ENCODE assay signal across 22 cellular contexts in the genomic region with DNA sequence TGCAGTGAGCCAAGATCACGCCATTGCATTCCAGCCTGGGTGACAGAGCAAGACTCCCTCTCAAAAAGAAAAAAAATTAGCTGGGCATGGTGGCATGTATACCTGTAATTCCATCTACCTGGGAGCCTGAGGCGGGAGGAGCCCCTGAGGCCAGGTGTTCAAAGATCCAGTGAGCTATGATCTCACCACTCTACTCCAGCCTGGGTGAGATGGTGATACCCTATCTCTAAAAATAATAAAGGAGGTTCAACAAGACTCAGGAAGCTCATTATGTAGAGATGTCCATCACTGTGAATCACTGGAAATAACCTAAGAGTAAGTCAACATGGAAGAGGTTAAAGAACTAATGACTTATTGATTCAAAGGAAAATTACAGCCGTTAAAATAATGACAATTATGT.
"Had no signal": no experiment of that assay in that cellular context is flagged by ENCODE, and none has a peak within 500 bp of the region (broad histone marks: within the 10 kb centered on the region; RNA-seq: fewer than 3 reads in every experiment).

No MANE protein-coding gene starts in this region.

- H3K4me1 Mint-ChIP-seq: stimulated activated naive CD8-positive, alpha-beta T cell treated with anti-CD3 and anti-CD28 coated beads, Interleukin-15, amount 100 ng/mL, for 72 hours had no signal

- H3K9me3 Mint-ChIP-seq: endodermal cell; natural killer cell treated with Interleukin-12 subunit alpha and Interleukin-12 subunit beta and Interleukin-15 and Interleukin-18, amount 100 ng/mL, for 72 hours; neural progenitor cell had no signal

- H3K4me3 ChIP-seq: colonic mucosa, heart right ventricle, left ventricle myocardium inferior, lower lobe of right lung, neural progenitor cell, ovary, right atrium auricular region, sigmoid colon, skin epidermis, testis, tibial nerve had no signal

- H3K27ac Mint-ChIP-seq: endodermal cell; natural killer cell treated with Interleukin-12 subunit alpha and Interleukin-12 subunit beta and Interleukin-15 and Interleukin-18, amount 100 ng/mL, for 72 hours; neural progenitor cell; stimulated activated naive B cell treated with anti-CD40 and anti-IgM and Interleukin-4, amounts not matched to agents 10 μg/mL and 1 μg/mL and 100 μg/mL, for 72 hours; stimulated activated naive CD8-positive, alpha-beta T cell treated with anti-CD3 and anti-CD28 coated beads, Interleukin-15, amount 100 ng/mL, for 72 hours had no signal

- H3K36me3 Mint-ChIP-seq: natural killer cell treated with Interleukin-12 subunit alpha and Interleukin-12 subunit beta and Interleukin-15 and Interleukin-18, amount 100 ng/mL, for 72 hours; neural progenitor cell; stimulated activated naive B cell treated with anti-CD40 and anti-IgM and Interleukin-4, amounts not matched to agents 10 μg/mL and 1 μg/mL and 100 μg/mL, for 72 hours had no signal

- H3K36me3 ChIP-seq: colonic mucosa, heart right ventricle, left ventricle myocardium inferior, lower lobe of right lung, neural progenitor cell, ovary, right atrium auricular region, sigmoid colon, tibial nerve had no signal

- H3K4me3 Mint-ChIP-seq: endodermal cell; natural killer cell treated with Interleukin-12 subunit alpha and Interleukin-12 subunit beta and Interleukin-15 and Interleukin-18, amount 100 ng/mL, for 72 hours; neural progenitor cell; stimulated activated naive B cell treated with anti-CD40 and anti-IgM and Interleukin-4, amounts not matched to agents 10 μg/mL and 1 μg/mL and 100 μg/mL, for 72 hours; stimulated activated naive CD8-positive, alpha-beta T cell treated with anti-CD3 and anti-CD28 coated beads, Interleukin-15, amount 100 ng/mL, for 72 hours had no signal

- H3K27me3 ChIP-seq: colonic mucosa, heart right ventricle, neural progenitor cell, ovary, right atrium auricular region, sigmoid colon, testis, tibial nerve had no signal

- H3K4me1 ChIP-seq: colonic mucosa, left ventricle myocardium inferior, neural progenitor cell, right atrium auricular region, sigmoid colon, testis, tibial nerve had no signal

- H3K9ac ChIP-seq: neural progenitor cell had no signal

- H3K27me3 Mint-ChIP-seq: natural killer cell treated with Interleukin-12 subunit alpha and Interleukin-12 subunit beta and Interleukin-15 and Interleukin-18, amount 100 ng/mL, for 72 hours; stimulated activated naive B cell treated with anti-CD40 and anti-IgM and Interleukin-4, amounts not matched to agents 10 μg/mL and 1 μg/mL and 100 μg/mL, for 72 hours; stimulated activated naive CD8-positive, alpha-beta T cell treated with anti-CD3 and anti-CD28 coated beads, Interleukin-15, amount 100 ng/mL, for 72 hours had no signal

- DNase-seq: colonic mucosa; dermis blood vessel endothelial cell; endodermal cell; heart right ventricle; islet precursor cell; left ventricle myocardium inferior; lower lobe of right lung; mesenchymal stem cell; midbrain; nucleus accumbens; ovary; sigmoid colon; stimulated activated CD4-positive, alpha-beta T cell treated with anti-CD3 and anti-CD28 coated beads, Interleukin-2, amount 100 ng/mL, for 24 hours; stimulated activated CD4-positive, alpha-beta T cell treated with anti-CD3 and anti-CD28 coated beads, Interleukin-4, amount 100 ng/mL, for 4 hours; stimulated activated naive B cell treated with anti-CD40 and anti-IgM and Interleukin-4, amounts not matched to agents 10 μg/mL and 1 μg/mL and 100 μg/mL, for 72 hours; stimulated activated naive CD8-positive, alpha-beta T cell treated with anti-CD3 and anti-CD28 coated beads, Interleukin-15, amount 100 ng/mL, for 72 hours; testis had no signal

- H3K4me2 ChIP-seq: neural progenitor cell had no signal

- ATAC-seq: heart right ventricle; lower lobe of right lung; natural killer cell treated with Interleukin-12 subunit alpha and Interleukin-12 subunit beta and Interleukin-15 and Interleukin-18, amount 100 ng/mL, for 72 hours; stimulated activated naive B cell treated with anti-CD40 and anti-IgM and Interleukin-4, amounts not matched to agents 10 μg/mL and 1 μg/mL and 100 μg/mL, for 72 hours; stimulated activated naive CD8-positive, alpha-beta T cell treated with anti-CD3 and anti-CD28 coated beads, Interleukin-15, amount 100 ng/mL, for 72 hours had no signal

- H3K9me3 ChIP-seq: colonic mucosa, heart right ventricle, left ventricle myocardium inferior, lower lobe of right lung, ovary, right atrium auricular region, sigmoid colon, testis, tibial nerve had no signal

- H2AFZ ChIP-seq: neural progenitor cell had no signal

- H3K27ac ChIP-seq: colonic mucosa, heart right ventricle, left ventricle myocardium inferior, lower lobe of right lung, neural progenitor cell, ovary, right atrium auricular region, sigmoid colon, skin epidermis, testis, tibial nerve had no signal
